Comparison of ENCODE assay signal across 8 cellular contexts in genomic region chr6:158231551-158232444, GRCh38.
A peak's percentile ranks its signal among the peaks of the same experiment; 100 is the strongest.
DNase-seq lines count a peak whose midpoint lies in the region; ATAC-seq, FAIRE-seq and TF ChIP-seq lines count a peak whose summit lies in the region.

No MANE protein-coding gene starts in this region.

- H3K79me2 ChIP-seq in endothelial cell of umbilical vein (ENCODE audit: control insufficient read depth, insufficient read depth, low read length) = peaks cover 27% of the 10 kb centered on the region

- peak overlapping the region; percentile 63 for H3K27ac ChIP-seq in endothelial cell of umbilical vein (ENCODE audit: insufficient read depth, low read depth, low read length)

- TF ChIP-seq CTCF in endothelial cell of umbilical vein (IDR thresholded peaks at IDR 0.05; ENCODE audit: extremely low read depth in 1 of 2, insufficient read depth in 1 of 2, low read depth in 1 of 2, low read length in 2 of 2) = no peak

- peak overlapping the region; percentile 43 to 78 (median 71) for H3K4me3 ChIP-seq in endothelial cell of umbilical vein (replicated peaks in 1 of 3; ENCODE audit: insufficient read depth in 1 of 3, low read depth in 1 of 3, low read length in 3 of 3)

- no peak for TF ChIP-seq POLR2A in endothelial cell of umbilical vein (IDR thresholded peaks at IDR 0.05; ENCODE audit: low read depth, low read length)

- peak overlapping the region; percentile 50 for H3K4me2 ChIP-seq in endothelial cell of umbilical vein (ENCODE audit: insufficient read depth, low read length)

- peak; percentile 44 for FAIRE-seq in endothelial cell of umbilical vein (lab: Jason Lieb, UNC)

- peaks cover 17% of the 10 kb centered on the region for H3K4me1 ChIP-seq in endothelial cell of umbilical vein (ENCODE audit: control insufficient read depth, extremely low read depth, insufficient read depth, low read length)

- peak; percentile 74 for ATAC-seq in GM19025 (IDR thresholded peaks at IDR 0.05; ENCODE audit: low read depth, unreplicated experiment)
- ATAC-seq in HG03280 (IDR thresholded peaks at IDR 0.05; ENCODE audit: unreplicated experiment) = peak; percentile 77

- BruUV-seq in endothelial cell of umbilical vein (replicated peaks; lab: Mats Ljungman, UMichigan) = TSS peak; percentile 63

- H3K27me3 ChIP-seq in endothelial cell of umbilical vein (ENCODE audit: control insufficient read depth in 2 of 2, insufficient read depth in 2 of 2, low read length in 2 of 2) = no peaks in the 10 kb centered on the region

- intact Hi-C loops in endothelial cell of umbilical vein (cut with micrococcal nuclease) = loop anchor here (1.0 kb wide), 1 partner anchor 177 kb away; no protein-coding TSS in a partner anchor

- H3K9me3 ChIP-seq in endothelial cell of umbilical vein (replicated peaks; ENCODE audit: control insufficient read depth, insufficient read depth, low read length) = no peaks in the 10 kb centered on the region

- dilution Hi-C loops in endothelial cell of umbilical vein (cut with MboI; ENCODE audit: extremely low pct_ligation_motif_present, low sequenced_read_pairs) = no loop called here

- no peaks in the 10 kb centered on the region for H3K36me3 ChIP-seq in endothelial cell of umbilical vein (ENCODE audit: control insufficient read depth in 2 of 2, extremely low read depth in 1 of 2, insufficient read depth in 2 of 2, low read length in 2 of 2)

- peaks cover 8% of the 10 kb centered on the region for H4K20me1 ChIP-seq in endothelial cell of umbilical vein (replicated peaks; ENCODE audit: control insufficient read depth, extremely low read depth, insufficient read depth, low read length)

- peak overlapping the region; percentile 90 for H2AFZ ChIP-seq in endothelial cell of umbilical vein (ENCODE audit: low read depth, low read length)

- POLR2A ChIA-PET in endothelial cell of umbilical vein (lab: Charles Lee) = no interaction called here

- H3K9me1 ChIP-seq in endothelial cell of umbilical vein (replicated peaks; ENCODE audit: control insufficient read depth, extremely low read depth, insufficient read depth, low read length) = no peaks in the 10 kb centered on the region

- DNase-seq in AG20443 (ENCODE audit: low spot score) (peak; percentile 96), NOMO-1 (lab: John Stamatoyannopoulos, UW; ENCODE audit: unreplicated experiment in 2 of 2) (peak; percentile 20 to 72), endothelial cell of umbilical vein (ENCODE audit: low read depth, low spot score) (peak; percentile 53), middle frontal gyrus (ENCODE audit: extremely low spot score, low spot score) (peak; percentile 45)
- peak; percentile 21 for DNase-seq in activated CD8-positive, alpha-beta memory T cell treated with anti-CD3 and anti-CD28 coated beads, Interleukin-2, amount 50 U/mL, for 24 hours (ENCODE audit: extremely low read depth)
- DNase-seq in stimulated activated CD8-positive, alpha-beta memory T cell treated with anti-CD3 and anti-CD28 coated beads, Interleukin-4, amount 100 ng/mL, for 48 hours = peak; percentile 75

- H3K9ac ChIP-seq in endothelial cell of umbilical vein (replicated peaks; ENCODE audit: extremely low read depth, insufficient read depth, low read length) = peak overlapping the region; percentile 93

- CTCF ChIA-PET in endothelial cell of umbilical vein (lab: Charles Lee) = interaction anchor here (0.5 to 2.5 kb wide), 6 partner anchors 10 to 460 kb away, joined by 3 to 19 read pairs (median 6); no protein-coding TSS in a partner anchor

TF ChIP-seq in endothelial cell of umbilical vein, 7 proteins besides CTCF, POLR2A, EP300 and RAD21:
- TF ChIP-seq EZH2 (IDR thresholded peaks at IDR 0.05; ENCODE audit: borderline replicate concordance, low read depth, low read length, severe bottlenecking) = no peak
- TF ChIP-seq, protein P1, sequence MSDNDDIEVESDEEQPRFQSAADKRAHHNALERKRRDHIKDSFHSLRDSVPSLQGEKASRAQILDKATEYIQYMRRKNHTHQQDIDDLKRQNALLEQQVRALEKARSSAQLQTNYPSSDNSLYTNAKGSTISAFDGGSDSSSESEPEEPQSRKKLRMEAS (IDR thresholded peaks at IDR 0.05; ENCODE audit: insufficient read depth, insufficient read length) = peak; percentile 40
TF ChIP-seq in endothelial cell of umbilical vein: peak in this region for 1.

Comparison
In these comparisons a context has a peak if more than half of its experiments do, and no peak if none do; other contexts are left out.
1. Peak in every context shown above with its lines: DNase-seq, ATAC-seq, H3K4me3 ChIP-seq and H3K27ac ChIP-seq.
2. DNase-seq: peak in every context shown above with its lines; median percentile 96 in AG20443; 75 in stimulated activated CD8-positive, alpha-beta memory T cell treated with anti-CD3 and anti-CD28 coated beads, Interleukin-4, amount 100 ng/mL, for 48 hours; 53 in endothelial cell of umbilical vein; 46 in NOMO-1; 45 in middle frontal gyrus; 21 in activated CD8-positive, alpha-beta memory T cell treated with anti-CD3 and anti-CD28 coated beads, Interleukin-2, amount 50 U/mL, for 24 hours.